ENCODE assay signal across 2 cellular contexts in genomic region chr16:84963046-84963445, GRCh38.
TF ChIP-seq lines count a peak whose summit lies in the region.

No MANE protein-coding gene starts in this region.

TF ChIP-seq in GM23338, 12 proteins besides CTCF, POLR2A, EP300 and RAD21:
- TF ChIP-seq POLR2AphosphoS5 (IDR thresholded peaks at IDR 0.05; ENCODE audit: low read depth), result no peak
- no peak for TF ChIP-seq NANOG (IDR thresholded peaks at IDR 0.05; ENCODE audit: borderline replicate concordance)
- TF ChIP-seq ZNF114 (CRISPR knock-in tag; IDR thresholded peaks at IDR 0.05), result no peak
- TF ChIP-seq STAT1 (IDR thresholded peaks at IDR 0.05; ENCODE audit: unreplicated experiment), result no peak
- TF ChIP-seq EZH2phosphoT487 (IDR thresholded peaks at IDR 0.05; ENCODE audit: unreplicated experiment), result no peak
- no peak for TF ChIP-seq ZNF462 (CRISPR knock-in tag; IDR thresholded peaks at IDR 0.05)
- no peak for TF ChIP-seq EZH2 (IDR thresholded peaks at IDR 0.05; ENCODE audit: low read depth, unreplicated experiment)
- no peak for TF ChIP-seq ZNF331 (CRISPR knock-in tag; IDR thresholded peaks at IDR 0.05; ENCODE audit: low read depth)
- TF ChIP-seq ETS1 (IDR thresholded peaks at IDR 0.05), result no peak
- no peak for TF ChIP-seq REST (IDR thresholded peaks at IDR 0.05; ENCODE audit: unreplicated experiment)
- no peak for TF ChIP-seq JUNB (IDR thresholded peaks at IDR 0.05; ENCODE audit: unreplicated experiment)

TF ChIP-seq in WTC11, 78 proteins besides CTCF, POLR2A, EP300 and RAD21:
- TF ChIP-seq GABPB1 (CRISPR knock-in tag; IDR thresholded peaks at IDR 0.05) (no peak), AFF4 (CRISPR knock-in tag; IDR thresholded peaks at IDR 0.05; ENCODE audit: borderline replicate concordance) (no peak), SMAD4 (CRISPR knock-in tag; IDR thresholded peaks at IDR 0.05) (no peak), GRHL2 (CRISPR knock-in tag; IDR thresholded peaks at IDR 0.05; ENCODE audit: insufficient replicate concordance, severe bottlenecking) (no peak), PREB (CRISPR knock-in tag; IDR thresholded peaks at IDR 0.05; ENCODE audit: borderline replicate concordance) (no peak), ATF1 (CRISPR knock-in tag; IDR thresholded peaks at IDR 0.05) (no peak), TEAD4 (CRISPR knock-in tag; IDR thresholded peaks at IDR 0.05) (no peak), JAZF1 (CRISPR knock-in tag; IDR thresholded peaks at IDR 0.05) (no peak), ZNF425 (CRISPR knock-in tag; conservative IDR thresholded peaks at IDR 0.05) (no peak), ZNF396 (CRISPR knock-in tag; IDR thresholded peaks at IDR 0.05; ENCODE audit: borderline replicate concordance) (no peak), SOX15 (CRISPR knock-in tag; IDR thresholded peaks at IDR 0.05) (no peak), ESRRA (CRISPR knock-in tag; IDR thresholded peaks at IDR 0.05; ENCODE audit: borderline replicate concordance) (no peak), ZNF317 (CRISPR knock-in tag; IDR thresholded peaks at IDR 0.05; ENCODE audit: borderline replicate concordance, low read depth) (no peak), CREM (CRISPR knock-in tag; IDR thresholded peaks at IDR 0.05) (no peak)
- TF ChIP-seq, protein P1, sequence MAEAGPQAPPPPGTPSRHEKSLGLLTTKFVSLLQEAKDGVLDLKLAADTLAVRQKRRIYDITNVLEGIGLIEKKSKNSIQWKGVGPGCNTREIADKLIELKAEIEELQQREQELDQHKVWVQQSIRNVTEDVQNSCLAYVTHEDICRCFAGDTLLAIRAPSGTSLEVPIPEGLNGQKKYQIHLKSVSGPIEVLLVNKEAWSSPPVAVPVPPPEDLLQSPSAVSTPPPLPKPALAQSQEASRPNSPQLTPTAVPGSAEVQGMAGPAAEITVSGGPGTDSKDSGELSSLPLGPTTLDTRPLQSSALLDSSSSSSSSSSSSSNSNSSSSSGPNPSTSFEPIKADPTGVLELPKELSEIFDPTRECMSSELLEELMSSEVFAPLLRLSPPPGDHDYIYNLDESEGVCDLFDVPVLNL (CRISPR knock-in tag; IDR thresholded peaks at IDR 0.05; ENCODE audit: borderline replicate concordance, low read depth), result no peak
